23 cellular contexts compared by ENCODE assay signal in the genomic region with DNA sequence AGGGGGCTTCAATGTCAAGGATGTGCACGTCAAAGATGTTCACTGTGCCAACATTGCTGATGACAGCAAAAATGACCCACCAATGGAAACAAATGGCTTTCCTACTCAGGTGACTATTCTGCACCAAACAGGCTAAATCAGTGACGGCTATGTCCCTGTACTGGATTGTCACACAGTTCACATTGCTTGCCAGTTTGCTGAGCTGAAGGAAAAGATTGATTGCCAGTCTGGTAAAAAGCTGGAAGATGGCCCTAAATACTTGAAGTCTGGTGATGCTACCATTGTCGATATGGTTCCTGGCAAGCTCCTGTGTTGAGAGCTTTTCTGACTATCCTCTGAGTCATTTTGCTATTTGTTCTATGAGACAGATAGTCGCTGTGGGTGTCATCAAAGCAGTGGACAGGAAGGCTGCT.
DNase-seq lines count a peak whose midpoint lies in the region; ATAC-seq, FAIRE-seq and TF ChIP-seq lines count a peak whose summit lies in the region.
"Had no signal": no experiment of that assay in that cellular context is flagged by ENCODE, and none has a peak within 500 bp of the region (broad histone marks: within the 10 kb centered on the region; RNA-seq: fewer than 3 reads in every experiment).

No MANE protein-coding gene starts in this region.

- no peak overlapping the region for H3K9ac ChIP-seq in K562 (ENCODE audit: insufficient read depth in 1 of 2, low read depth in 2 of 2, low read length in 2 of 2)
- H3K9ac ChIP-seq in endodermal cell (ENCODE audit: extremely low read depth, low read length, poor library complexity, severe bottlenecking) = no peak overlapping the region
- H3K9ac ChIP-seq: BLaER1 treated with 17β-estradiol and CSF1 and Interleukin-3, amounts not matched to agents 10 nM and 100 nM; KMS-11 had no signal

- BruUV-seq in K562 (replicated peaks; lab: Mats Ljungman, UMichigan) = no TSS peak

- intact Hi-C loops in K562 (cut with micrococcal nuclease) = no loop called here
- intact Hi-C loops in CD4-positive, alpha-beta memory T cell (cut with micrococcal nuclease) = no loop called here

- no peaks in the 10 kb centered on the region for H3K79me2 ChIP-seq in K562 (ENCODE audit: control insufficient read depth, insufficient read depth, low read length)

- H3K4me1 ChIP-seq in K562 (replicated peaks in 1 of 2; ENCODE audit: control insufficient read depth in 2 of 2, insufficient read depth in 2 of 2, low read length in 2 of 2) = no peaks in the 10 kb centered on the region
- H3K4me1 ChIP-seq in endodermal cell (ENCODE audit: control insufficient read depth, insufficient read depth, low read length) = no peaks in the 10 kb centered on the region
- H3K4me1 ChIP-seq in CD4-positive, alpha-beta memory T cell (ENCODE audit: insufficient read depth, low read length) = no peaks in the 10 kb centered on the region
- H3K4me1 ChIP-seq: BLaER1 treated with 17β-estradiol and CSF1 and Interleukin-3, amounts not matched to agents 10 nM and 100 nM; psoas muscle; SJSA1 had no signal

- H3K9me3 ChIP-seq in MG63 (peaks cover 18% of the 10 kb centered on the region; the same call in 1 of the 2 replicates), K562 (replicated peaks; ENCODE audit: control insufficient read depth, insufficient read depth, low read depth, low read length) (no peaks in the 10 kb centered on the region), endodermal cell (ENCODE audit: control insufficient read depth, low read length) (no peaks in the 10 kb centered on the region)
- H3K9me3 ChIP-seq in CD4-positive, alpha-beta memory T cell (ENCODE audit: control insufficient read depth in 1 of 2, low read length in 2 of 2) = no peaks in the 10 kb centered on the region
- H3K9me3 ChIP-seq: BLaER1 treated with 17β-estradiol and CSF1 and Interleukin-3, amounts not matched to agents 10 nM and 100 nM; gastroesophageal sphincter; psoas muscle; SJSA1; tibial artery had no signal

- FAIRE-seq in K562 (lab: Jason Lieb, UNC) = no peak

- TF ChIP-seq RAD21 in K562 (CRISPR knock-in tag; conservative IDR thresholded peaks at IDR 0.05 in 1 of 2, IDR thresholded peaks at IDR 0.05 in 1 of 2) = no peak

- no peak for TF ChIP-seq POLR2A in K562 (conservative IDR thresholded peaks at IDR 0.05)

- H3K36me3 ChIP-seq in MG63 = no peaks in the 10 kb centered on the region
- no peaks in the 10 kb centered on the region for H3K36me3 ChIP-seq in K562 (ENCODE audit: control insufficient read depth, insufficient read depth, low read length)
- H3K36me3 ChIP-seq in endodermal cell (ENCODE audit: control insufficient read depth, insufficient read depth, low read length) = no peaks in the 10 kb centered on the region
- H3K36me3 ChIP-seq in CD4-positive, alpha-beta memory T cell (ENCODE audit: insufficient read depth, low read length) = no peaks in the 10 kb centered on the region
- H3K36me3 ChIP-seq: BLaER1 treated with 17β-estradiol and CSF1 and Interleukin-3, amounts not matched to agents 10 nM and 100 nM; cardiac muscle cell; gastroesophageal sphincter; SJSA1; tibial artery had no signal

- peaks cover 1% of the 10 kb centered on the region for H3K4me1 Mint-ChIP-seq in endodermal cell
- H3K4me1 Mint-ChIP-seq in CD4-positive, alpha-beta memory T cell = no peaks in the 10 kb centered on the region
- H3K4me1 Mint-ChIP-seq: activated naive CD4-positive, alpha-beta T cell treated with anti-CD3 and anti-CD28 coated beads, Interleukin-2, amount 50 U/mL, for 24 hours; naive thymus-derived CD8-positive, alpha-beta T cell; stimulated activated naive B cell treated with anti-CD40 and anti-IgM and Interleukin-4, amounts not matched to agents 10 μg/mL and 1 μg/mL and 100 μg/mL, for 72 hours had no signal

- no peaks in the 10 kb centered on the region for H3K27me3 ChIP-seq in MG63
- H3K27me3 ChIP-seq in K562 (ENCODE audit: control insufficient read depth in 2 of 2, insufficient read depth in 2 of 2, low read length in 2 of 2) = no peaks in the 10 kb centered on the region
- no peaks in the 10 kb centered on the region for H3K27me3 ChIP-seq in endodermal cell (ENCODE audit: control insufficient read depth, insufficient read depth, low read length, poor library complexity, severe bottlenecking)
- H3K27me3 ChIP-seq in CD4-positive, alpha-beta memory T cell (ENCODE audit: insufficient read depth, low read length) = no peaks in the 10 kb centered on the region
- H3K27me3 ChIP-seq: BLaER1 treated with 17β-estradiol and CSF1 and Interleukin-3, amounts not matched to agents 10 nM and 100 nM; cardiac muscle cell; gastroesophageal sphincter; SJSA1; tibial artery had no signal

- peaks cover 6% of the 10 kb centered on the region for H3K9me3 Mint-ChIP-seq in endodermal cell
- peaks cover 0 to 11% (median 5%) of the 10 kb centered on the region in 8 donors for H3K9me3 Mint-ChIP-seq in CD4-positive, alpha-beta memory T cell

- CTCF ChIA-PET in K562 (lab: Yijun Ruan, JAX; ENCODE audit: low intra/inter-chr PET ratio) = no interaction called here
- CTCF ChIA-PET in CD4-positive, alpha-beta memory T cell (lab: Charles Lee; ENCODE audit: partially characterized antibody) = no interaction called here

- no peak overlapping the region for H3K27ac Mint-ChIP-seq in endodermal cell
- no peak overlapping the region for H3K27ac Mint-ChIP-seq in CD4-positive, alpha-beta memory T cell
- H3K27ac Mint-ChIP-seq: activated naive CD4-positive, alpha-beta T cell treated with anti-CD3 and anti-CD28 coated beads, Interleukin-2, amount 50 U/mL, for 24 hours; naive thymus-derived CD8-positive, alpha-beta T cell; stimulated activated naive B cell treated with anti-CD40 and anti-IgM and Interleukin-4, amounts not matched to agents 10 μg/mL and 1 μg/mL and 100 μg/mL, for 72 hours had no signal

- no peak overlapping the region for H2AFZ ChIP-seq in K562 (ENCODE audit: low read depth, low read length)

- 2% methylated on average over 4 of the region's 4 CpGs for WGBS in K562 (ENCODE audit: insufficient coverage, low coverage, missing lambda C conversion rate)
- WGBS in endodermal cell (ENCODE audit: insufficient coverage in 1 of 2, insufficient read length in 1 of 2), 2 experiments = 86 to 92% methylated on average over 3 to 4 of the region's 4 CpGs

- H3K4me2 ChIP-seq in K562 (ENCODE audit: insufficient read depth, low read length) = no peak overlapping the region
- H3K4me2 ChIP-seq: BLaER1 treated with 17β-estradiol and CSF1 and Interleukin-3, amounts not matched to agents 10 nM and 100 nM; KMS-11 had no signal

- H3K9me1 ChIP-seq in K562 (ENCODE audit: control insufficient read depth, insufficient read depth, low read length) = no peaks in the 10 kb centered on the region

- H4K20me1 ChIP-seq in K562 (replicated peaks; ENCODE audit: control insufficient read depth, insufficient read depth, low read length) = no peaks in the 10 kb centered on the region
- H4K20me1 ChIP-seq: BLaER1 treated with 17β-estradiol and CSF1 and Interleukin-3, amounts not matched to agents 10 nM and 100 nM had no signal

- H3K27me3 Mint-ChIP-seq in endodermal cell (ENCODE audit: insufficient read depth) = no peaks in the 10 kb centered on the region
- peaks cover 0 to 2% of the 10 kb centered on the region in 2 donors for H3K27me3 Mint-ChIP-seq in CD4-positive, alpha-beta memory T cell
- H3K27me3 Mint-ChIP-seq: activated naive CD4-positive, alpha-beta T cell treated with anti-CD3 and anti-CD28 coated beads, Interleukin-2, amount 50 U/mL, for 24 hours; naive thymus-derived CD8-positive, alpha-beta T cell; stimulated activated naive B cell treated with anti-CD40 and anti-IgM and Interleukin-4, amounts not matched to agents 10 μg/mL and 1 μg/mL and 100 μg/mL, for 72 hours had no signal

- no peak overlapping the region for H3K4me3 Mint-ChIP-seq in endodermal cell
- no peak overlapping the region for H3K4me3 Mint-ChIP-seq in CD4-positive, alpha-beta memory T cell
- H3K4me3 Mint-ChIP-seq: activated naive CD4-positive, alpha-beta T cell treated with anti-CD3 and anti-CD28 coated beads, Interleukin-2, amount 50 U/mL, for 24 hours; naive thymus-derived CD8-positive, alpha-beta T cell; stimulated activated naive B cell treated with anti-CD40 and anti-IgM and Interleukin-4, amounts not matched to agents 10 μg/mL and 1 μg/mL and 100 μg/mL, for 72 hours had no signal

- no peak for ATAC-seq in K562
- ATAC-seq: gastroesophageal sphincter; naive thymus-derived CD8-positive, alpha-beta T cell; psoas muscle; stimulated activated naive B cell treated with anti-CD40 and anti-IgM and Interleukin-4, amounts not matched to agents 10 μg/mL and 1 μg/mL and 100 μg/mL, for 72 hours had no signal

- peak; percentile 37 for DNase-seq in GM03348 (ENCODE audit: low spot score)
- peak; percentile 43 for DNase-seq in MG63
- no peak for DNase-seq in K562 (ENCODE audit: extremely low read depth in 1 of 4, low spot score in 3 of 4)
- peak; percentile 5 for DNase-seq in medulla oblongata (ENCODE audit: extremely low spot score)
- no peak for DNase-seq in endodermal cell
- no peak for DNase-seq in CD4-positive, alpha-beta memory T cell
- no peak for DNase-seq in activated T-cell treated with anti-CD3 and anti-CD28 coated beads, Interleukin-2, amount 50 U/mL, for 48 hours
- DNase-seq: activated CD4-positive, alpha-beta T cell treated with anti-CD3 and anti-CD28 coated beads for 48 hours; DMS153; naive thymus-derived CD8-positive, alpha-beta T cell; NCI-H1417; NK-92 treated with Interleukin-12 subunit alpha and Interleukin-12 subunit beta, amount 100 ng/mL, for 24 hours; psoas muscle; stimulated activated CD4-positive, alpha-beta T cell treated with anti-CD3 and anti-CD28 coated beads, Interleukin-12 subunit alpha, Interleukin-12 subunit beta, amount 100 ng/mL, for 4 hours; stimulated activated naive B cell treated with anti-CD40 and anti-IgM and Interleukin-4, amounts not matched to agents 10 μg/mL and 1 μg/mL and 100 μg/mL, for 72 hours; tibial artery had no signal

- H3K4me3 ChIP-seq in MG63 (no peak overlapping the region), K562 (no peak overlapping the region), endodermal cell (ENCODE audit: low read length) (no peak overlapping the region)
- no peak overlapping the region for H3K4me3 ChIP-seq in CD4-positive, alpha-beta memory T cell (ENCODE audit: low read length in 2 of 2)
- H3K4me3 ChIP-seq: BLaER1 treated with 17β-estradiol and CSF1 and Interleukin-3, amounts not matched to agents 10 nM and 100 nM; cardiac muscle cell; gastroesophageal sphincter; lung; psoas muscle; SJSA1; tibial artery had no signal

- TF ChIP-seq CTCF in K562 (IDR thresholded peaks at IDR 0.05 in 2 of 3, conservative IDR thresholded peaks at IDR 0.05 in 1 of 3; ENCODE audit: insufficient read depth in 2 of 3, low read depth in 1 of 3, low read length in 3 of 3) (no peak), endodermal cell (conservative IDR thresholded peaks at IDR 0.05) (no peak)

- in situ Hi-C loops in K562 (cut with MboI) = no loop called here

- TF ChIP-seq EP300 in K562 (IDR thresholded peaks at IDR 0.05; ENCODE audit: low read length) = no peak

- no peaks in the 10 kb centered on the region for H3K36me3 Mint-ChIP-seq in endodermal cell (ENCODE audit: low read depth)
- H3K36me3 Mint-ChIP-seq in CD4-positive, alpha-beta memory T cell = no peaks in the 10 kb centered on the region
- H3K36me3 Mint-ChIP-seq: activated naive CD4-positive, alpha-beta T cell treated with anti-CD3 and anti-CD28 coated beads, Interleukin-2, amount 50 U/mL, for 24 hours; naive thymus-derived CD8-positive, alpha-beta T cell; stimulated activated naive B cell treated with anti-CD40 and anti-IgM and Interleukin-4, amounts not matched to agents 10 μg/mL and 1 μg/mL and 100 μg/mL, for 72 hours had no signal

- POLR2A ChIA-PET in K562 (lab: Yijun Ruan, JAX) = no interaction called here
- POLR2A ChIA-PET in CD4-positive, alpha-beta memory T cell (lab: Charles Lee; ENCODE audit: partially characterized antibody) = no interaction called here

- no peak overlapping the region for H3K27ac ChIP-seq in K562 (ENCODE audit: extremely low read depth, low read depth, low read length)
- H3K27ac ChIP-seq in endodermal cell (ENCODE audit: low read depth, low read length) = no peak overlapping the region
- no peak overlapping the region for H3K27ac ChIP-seq in CD4-positive, alpha-beta memory T cell (ENCODE audit: low read depth, low read length)
- H3K27ac ChIP-seq: BLaER1 treated with 17β-estradiol and CSF1 and Interleukin-3, amounts not matched to agents 10 nM and 100 nM; cardiac muscle cell; gastroesophageal sphincter; KMS-11; psoas muscle; SJSA1; tibial artery had no signal

Comparison
In these comparisons a context has a peak if more than half of its experiments do, and no peak if none do; other contexts are left out.
1. DNase-seq: peak in GM03348 (single experiment), MG63 (single experiment) and medulla oblongata (single experiment); none in K562 (0 of 4), endodermal cell (single experiment), CD4-positive, alpha-beta memory T cell (0 of 5) and activated T-cell treated with anti-CD3 and anti-CD28 coated beads, Interleukin-2, amount 50 U/mL, for 48 hours (0 of 2).